In genomic region chrX:40095588-40096394, GRCh38 we compare ENCODE assay signal across 1 cellular context.
TF ChIP-seq lines count a peak whose summit lies in the region.

No MANE protein-coding gene starts in this region.

TF ChIP-seq in K562, 482 proteins besides CTCF, POLR2A, EP300 and RAD21 (continued from another document):
- no peak for TF ChIP-seq ZNF512 (tag; IDR thresholded peaks at IDR 0.05)
- TF ChIP-seq POLR2AphosphoS5 (IDR thresholded peaks at IDR 0.05; ENCODE audit: control insufficient read depth, insufficient read depth, low read depth, low read length), result 0 out of 2 replicates have a peak, but pooled peaks have one; percentile 28
- TF ChIP-seq SAFB (IDR thresholded peaks at IDR 0.05; ENCODE audit: borderline replicate concordance, low read depth, low read length), result peak; percentile 76
- TF ChIP-seq STAG1 (CRISPR knock-in tag; IDR thresholded peaks at IDR 0.05; ENCODE audit: borderline replicate concordance), result no peak
- TF ChIP-seq RBM22 (IDR thresholded peaks at IDR 0.05; ENCODE audit: low read depth, low read length, poor library complexity, severe bottlenecking), result peak; percentile 31
- TF ChIP-seq SMARCB1 (IDR thresholded peaks at IDR 0.05; ENCODE audit: insufficient read length, low read depth), result no peak
- no peak for TF ChIP-seq HNRNPUL1 (IDR thresholded peaks at IDR 0.05; ENCODE audit: low read length)
- no peak for TF ChIP-seq USF1 (CRISPR knock-in tag; IDR thresholded peaks at IDR 0.05)
